Comparison of ENCODE assay signal across 23 cellular contexts in genomic region chr20:4052554-4052953, GRCh38. TPM values are rescaled to one million over a fixed set of nuclear protein-coding genes. Genes with fewer than 3 reads are reported as not detected.
DNase-seq lines count a peak whose midpoint lies in the region; ATAC-seq, FAIRE-seq and TF ChIP-seq lines count a peak whose summit lies in the region.
"Had no signal": no experiment of that assay in that cellular context is flagged by ENCODE, and none has a peak within 500 bp of the region (broad histone marks: within the 10 kb centered on the region; RNA-seq: fewer than 3 reads in every experiment).

No MANE protein-coding gene starts in this region.

- no peaks in the 10 kb centered on the region for H3K27me3 ChIP-seq in BLaER1 treated with 17β-estradiol and CSF1 and Interleukin-3, amounts not matched to agents 10 nM and 100 nM
- H3K27me3 ChIP-seq in RWPE2 (ENCODE audit: insufficient read depth, poor library complexity, severe bottlenecking) (no peaks in the 10 kb centered on the region), heart left ventricle (no peaks in the 10 kb centered on the region), pancreas (no peaks in the 10 kb centered on the region), WERI-Rb-1 (ENCODE audit: insufficient read depth, low read depth, severe bottlenecking) (no peaks in the 10 kb centered on the region)
- H3K27me3 ChIP-seq: esophagus squamous epithelium, stomach, vagina had no signal

- H3K4me3 ChIP-seq in BLaER1 treated with 17β-estradiol and CSF1 and Interleukin-3, amounts not matched to agents 10 nM and 100 nM, result no peak overlapping the region
- H3K4me3 ChIP-seq in RWPE2 (ENCODE audit: severe bottlenecking) (no peak overlapping the region), heart left ventricle (no peak overlapping the region), pancreas (no peak overlapping the region), WERI-Rb-1 (ENCODE audit: low read depth, low read length) (no peak overlapping the region)
- H3K4me3 ChIP-seq: esophagus squamous epithelium, mucosa of descending colon, psoas muscle, stomach, vagina had no signal

- DNase-seq in RWPE2 (ENCODE audit: low spot score) (no peak), heart left ventricle (no peak), pancreas (peak in 4 of 6 donors; percentile 35 to 66 (median 59)), kidney glomerular epithelial cell (lab: John Stamatoyannopoulos, UW) (no peak), WERI-Rb-1 (no peak)
- DNase-seq: activated CD4-positive, alpha-beta T cell treated with anti-CD3 and anti-CD28 coated beads, Interleukin-2, amount 50 U/mL, for 48 hours; activated naive CD4-positive, alpha-beta T cell treated with Interleukin-2 at 50 U/mL for 16 hours; activated T-cell treated with anti-CD3 and anti-CD28 coated beads, Interleukin-2, amount 50 U/mL, for 24 hours; effector CD8-positive, alpha-beta T cell; esophagus squamous epithelium; KBM-7; mucosa of descending colon; NCI-H1092; NCI-H2029; psoas muscle; stimulated activated CD4-positive, alpha-beta T cell treated with anti-CD3 and anti-CD28 coated beads, Interleukin-4, amount 100 ng/mL, for 4 hours; stomach had no signal

- H3K4me1 ChIP-seq in BLaER1 treated with 17β-estradiol and CSF1 and Interleukin-3, amounts not matched to agents 10 nM and 100 nM, result peaks cover 8 to 28% (median 20%) of the 10 kb centered on the region in 10 experiments
- peaks cover 23% of the 10 kb centered on the region for H3K4me1 ChIP-seq in RWPE2 (ENCODE audit: insufficient read depth, poor library complexity, severe bottlenecking)
- peaks cover 0 to 24% (median 13%) of the 10 kb centered on the region in 12 donors for H3K4me1 ChIP-seq in heart left ventricle
- peaks cover 0 to 10% (median 0%) of the 10 kb centered on the region in 3 donors for H3K4me1 ChIP-seq in pancreas
- H3K4me1 ChIP-seq: psoas muscle, stomach, vagina had no signal

- peak overlapping the region in 6 of 11 experiments; percentile 47 to 56 (median 52); a peak in 8 of 22 replicates for H3K4me2 ChIP-seq in BLaER1 treated with 17β-estradiol and CSF1 and Interleukin-3, amounts not matched to agents 10 nM and 100 nM

- intact Hi-C loops in heart left ventricle (cut with DNase I) (loop anchor here in 1 of 10 donors (5.0 kb wide), 1 partner anchor 35 kb away; the partner anchor contains the start of gene RNF24), pancreas (cut with DNase I) (no loop called here)

- peaks cover 5 to 33% (median 22%) of the 10 kb centered on the region in 11 experiments; a peak in 17 of 22 replicates for H3K9me3 ChIP-seq in BLaER1 treated with 17β-estradiol and CSF1 and Interleukin-3, amounts not matched to agents 10 nM and 100 nM (replicated peaks in 1 of 11)
- no peaks in the 10 kb centered on the region for H3K9me3 ChIP-seq in RWPE2 (ENCODE audit: severe bottlenecking)
- H3K9me3 ChIP-seq in heart left ventricle, result no peaks in the 10 kb centered on the region
- H3K9me3 ChIP-seq in pancreas, result no peaks in the 10 kb centered on the region
- no peaks in the 10 kb centered on the region for H3K9me3 ChIP-seq in WERI-Rb-1 (ENCODE audit: severe bottlenecking)
- H3K9me3 ChIP-seq: esophagus squamous epithelium, mucosa of descending colon, psoas muscle, stomach, vagina had no signal

- no peaks in the 10 kb centered on the region for H4K20me1 ChIP-seq in BLaER1 treated with 17β-estradiol and CSF1 and Interleukin-3, amounts not matched to agents 10 nM and 100 nM

- no peak for TF ChIP-seq POLR2A in heart left ventricle (IDR thresholded peaks at IDR 0.05)

- peak overlapping the region in 1 of 11 experiments; percentile 33; a peak in 2 of 22 replicates for H3K27ac ChIP-seq in BLaER1 treated with 17β-estradiol and CSF1 and Interleukin-3, amounts not matched to agents 10 nM and 100 nM
- H3K27ac ChIP-seq in RWPE2 (ENCODE audit: poor library complexity, severe bottlenecking) (peak overlapping the region; percentile 58), heart left ventricle (peak overlapping the region in 11 of 12 donors; percentile 15 to 74 (median 53)), pancreas (no peak overlapping the region), WERI-Rb-1 (no peak overlapping the region)
- H3K27ac ChIP-seq: C4-2B, esophagus squamous epithelium, psoas muscle, stomach, vagina had no signal

- no peak for TF ChIP-seq CTCF in RWPE2 (IDR thresholded peaks at IDR 0.05; ENCODE audit: poor library complexity, severe bottlenecking)
- no peak for TF ChIP-seq CTCF in heart left ventricle (IDR thresholded peaks at IDR 0.05)
- TF ChIP-seq CTCF in pancreas (IDR thresholded peaks at IDR 0.05), result no peak
- no peak for TF ChIP-seq CTCF in WERI-Rb-1 (IDR thresholded peaks at IDR 0.05; ENCODE audit: low read depth, low read length)

- no peak overlapping the region for H3K9ac ChIP-seq in BLaER1 treated with 17β-estradiol and CSF1 and Interleukin-3, amounts not matched to agents 10 nM and 100 nM

- 64 to 66% (median 65%) methylated on average over 3 to 5 of the region's 5 CpGs for WGBS in heart left ventricle, 4 donors
- 55 to 68% methylated on average over 5 of the region's 5 CpGs for WGBS in pancreas, 2 donors

- ATAC-seq in RWPE2 (ENCODE audit: low read depth) (no peak), heart left ventricle (peak in 2 of 4 donors; percentile 13 to 34), pancreas (peak; percentile 78 to 88 (median 82)), HG02884 (IDR thresholded peaks at IDR 0.05; ENCODE audit: unreplicated experiment) (no peak), GM21737 (IDR thresholded peaks at IDR 0.05; ENCODE audit: unreplicated experiment) (no peak)
- ATAC-seq: mucosa of descending colon, psoas muscle, WTC11 had no signal

- H3K36me3 ChIP-seq in BLaER1 treated with 17β-estradiol and CSF1 and Interleukin-3, amounts not matched to agents 10 nM and 100 nM, result no peaks in the 10 kb centered on the region
- no peaks in the 10 kb centered on the region for H3K36me3 ChIP-seq in RWPE2 (ENCODE audit: low read depth)
- H3K36me3 ChIP-seq in heart left ventricle, result no peaks in the 10 kb centered on the region
- H3K36me3 ChIP-seq in pancreas, result no peaks in the 10 kb centered on the region
- no peaks in the 10 kb centered on the region for H3K36me3 ChIP-seq in WERI-Rb-1
- H3K36me3 ChIP-seq: esophagus squamous epithelium, stomach, vagina had no signal

- FAIRE-seq in pancreas (lab: Jason Lieb, UNC), result no peak

RNA-seq across cellular contexts. Expression of gene RNF24, which starts 37.2 kb away (rescaled TPM):
- total RNA-seq in heart left ventricle (10 to 100 TPM in 2 of 9 donors, 1 to 10 TPM in 7; 4.2 to 15.2 (median 6.4) TPM), pancreas (10 to 100 TPM in 2 of 6 donors, 1 to 10 TPM in 4; 2.7 to 13.6 (median 5.7) TPM)
- polyA plus RNA-seq in heart left ventricle (1 to 10 TPM; 1.2 to 6.8 TPM), pancreas (1 to 10 TPM; 1.6 to 2.4 TPM)

Comparison
In these comparisons a context has a peak if more than half of its experiments do, and no peak if none do; other contexts are left out.
1. H3K27ac ChIP-seq: peak in RWPE2 (single experiment) and heart left ventricle (11 of 12); none in pancreas (0 of 4) and WERI-Rb-1 (single experiment).
2. ATAC-seq: peak in pancreas (4 of 4); none in RWPE2 (single experiment), HG02884 (single experiment) and GM21737 (single experiment).
3. DNase-seq: peak in pancreas (4 of 6); none in RWPE2 (single experiment), heart left ventricle (0 of 5), kidney glomerular epithelial cell (single experiment) and WERI-Rb-1 (single experiment).